ENCODE assay signal across 1 cellular context in the genomic region with DNA sequence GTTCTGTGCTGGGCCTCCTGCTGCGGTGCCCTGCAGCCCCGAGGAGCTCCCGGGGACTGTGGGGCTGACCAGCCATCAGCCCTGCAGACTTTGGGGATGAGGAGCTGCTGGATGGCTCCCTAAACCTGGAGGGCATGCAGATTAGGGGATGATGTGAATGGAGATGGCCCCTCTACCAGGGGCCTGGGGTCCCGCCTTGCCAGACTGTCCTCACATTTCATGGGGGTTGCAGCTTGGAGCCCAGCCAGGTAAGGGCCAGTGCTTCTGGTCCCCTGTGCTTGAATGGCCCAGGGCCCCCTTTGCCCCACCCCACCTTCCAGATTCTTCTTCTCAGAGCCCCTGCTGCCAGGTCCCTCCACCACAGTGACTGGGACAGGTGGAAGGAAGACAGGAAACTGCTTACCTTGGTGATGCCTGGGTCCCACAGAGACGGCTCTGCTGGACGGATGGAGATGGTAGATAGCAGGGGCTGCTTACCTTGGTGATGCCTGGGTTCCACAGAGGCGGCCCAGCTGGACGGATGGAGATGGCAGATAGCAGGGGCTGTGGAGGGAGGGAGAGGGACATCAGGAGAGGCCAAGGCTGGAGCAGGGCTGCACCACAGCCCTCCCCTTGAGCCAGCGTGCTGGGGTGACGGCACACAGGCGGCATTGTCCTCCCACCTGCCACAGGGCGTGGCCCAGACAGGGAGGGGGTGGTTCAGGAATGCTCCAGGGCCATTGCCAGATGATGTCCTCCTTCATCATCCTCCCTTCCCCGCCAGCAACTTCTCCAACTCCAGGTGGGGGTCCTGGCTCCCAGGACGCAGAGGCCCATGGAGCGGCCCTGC.
TF ChIP-seq lines count a peak whose summit lies in the region.

Gene SPTBN5 (minus strand): TSS at position 632 of the 829 bp plus-strand sequence. CDS start 556 bp downstream, at position 76.

TF ChIP-seq in SK-N-SH treated with all-trans-retinoic acid at 6 μM for 48 hours, 23 proteins besides CTCF, POLR2A, EP300 and RAD21 (continued from another document):
- TF ChIP-seq CSRNP3 (CRISPR knock-in tag; IDR thresholded peaks at IDR 0.05) (no peak), RARB (CRISPR knock-in tag; IDR thresholded peaks at IDR 0.05) (no peak), BACH2 (CRISPR knock-in tag; IDR thresholded peaks at IDR 0.05; ENCODE audit: borderline replicate concordance) (no peak), GLIS3 (CRISPR knock-in tag; IDR thresholded peaks at IDR 0.05) (no peak), PATZ1 (CRISPR knock-in tag; IDR thresholded peaks at IDR 0.05; ENCODE audit: borderline replicate concordance) (no peak), ZFP30 (CRISPR knock-in tag; IDR thresholded peaks at IDR 0.05) (no peak)
